Comparison of ENCODE assay signal across 8 cellular contexts in genomic region chr17:39980402-39981206, GRCh38. TPM values are rescaled to one million over a fixed set of nuclear protein-coding genes. Genes with fewer than 3 reads are reported as not detected.
DNase-seq lines count a peak whose midpoint lies in the region; ATAC-seq and TF ChIP-seq lines count a peak whose summit lies in the region.

TSS of gene PSMD3 (plus strand) at chr17:39980807. CDS start at chr17:39980971, 164 bp downstream.

- peak; percentile 95 to 99 (median 97) for DNase-seq in CD8-positive, alpha-beta T cell
- DNase-seq in HK-2 (ENCODE audit: unreplicated experiment): peak; percentile 97
- peak; percentile 99 for DNase-seq in NCI-H82 treated with DMSO at 0.1 percent for 48 hours (lab: John Stamatoyannopoulos, UW; ENCODE audit: unreplicated experiment)
- peak; percentile 99 for DNase-seq in activated CD4-positive, alpha-beta memory T cell treated with anti-CD3 and anti-CD28 coated beads for 36 hours
- peak; percentile 99 to 100 for DNase-seq in dermis microvascular lymphatic vessel endothelial cell (ENCODE audit: low read depth in 2 of 2)
- peak; percentile 98 for DNase-seq in stimulated activated CD4-positive, alpha-beta T cell treated with anti-CD3 and anti-CD28 coated beads, Interleukin-4, amount 100 ng/mL, for 24 hours

- no peaks in the 10 kb centered on the region for H3K27me3 Mint-ChIP-seq in CD8-positive, alpha-beta T cell (ENCODE audit: low read depth)
- peaks cover 6% of the 10 kb centered on the region for H3K27me3 Mint-ChIP-seq in activated CD4-positive, alpha-beta memory T cell treated with anti-CD3 and anti-CD28 coated beads for 36 hours

- CTCF ChIA-PET in CD8-positive, alpha-beta T cell (lab: Charles Lee): interaction anchor here (0.7 to 14.1 kb wide), 21 partner anchors 13 to 432 kb away, joined by 3 to 204 read pairs (median 4); partner anchors contain the start of genes GSDMA, MED24 and PNMT
- CTCF ChIA-PET in activated CD4-positive, alpha-beta memory T cell treated with anti-CD3 and anti-CD28 coated beads for 36 hours (lab: Charles Lee): interaction anchor here (0.5 to 4.8 kb wide), 39 partner anchors 9 to 587 kb away, joined by 3 to 77 read pairs (median 3); partner anchors contain the start of genes GSDMA, IKZF3, MED24 and MIEN1

- intact Hi-C loops in CD8-positive, alpha-beta T cell (cut with DNase I, micrococcal nuclease): loop anchor here (1.0 to 5.0 kb wide), 15 partner anchors 21 to 433 kb away; partner anchors contain the start of genes LRRC3C (in 2 of the 2), MIEN1 (in 2 of the 2), ORMDL3 (in 2 of the 2) and CDC6 (in 1 of the 2)
- intact Hi-C loops in activated CD4-positive, alpha-beta memory T cell treated with anti-CD3 and anti-CD28 coated beads for 36 hours (cut with micrococcal nuclease): loop anchor here (1.0 to 5.0 kb wide), 10 partner anchors 21 to 358 kb away; partner anchors contain the start of genes LRRC3C and ORMDL3

- peaks cover 33% of the 10 kb centered on the region for H3K4me1 Mint-ChIP-seq in CD8-positive, alpha-beta T cell (ENCODE audit: low read depth)
- peaks cover 30% of the 10 kb centered on the region for H3K4me1 Mint-ChIP-seq in activated CD4-positive, alpha-beta memory T cell treated with anti-CD3 and anti-CD28 coated beads for 36 hours (ENCODE audit: low read depth)

- WGBS in liver: under 1% methylated on average over 82 of the region's 82 CpGs

- TF ChIP-seq CTCF in CD8-positive, alpha-beta T cell (IDR thresholded peaks at IDR 0.05): peak; percentile 67
- peak; percentile 98 for TF ChIP-seq CTCF in liver (IDR thresholded peaks at IDR 0.05; ENCODE audit: low read depth, low read length, missing input control)

- H3K9ac ChIP-seq in liver (ENCODE audit: low read depth in 1 of 2, low read length in 2 of 2): peak within 1 kb of the TSS; percentile 76 to 92

- peak within 1 kb of the TSS; percentile 91 for H3K27ac ChIP-seq in CD8-positive, alpha-beta T cell (ENCODE audit: low read depth, low read length)
- H3K27ac ChIP-seq in liver (ENCODE audit: low read depth in 1 of 2, low read length in 2 of 2): peak within 1 kb of the TSS; percentile 85 to 86

- TF ChIP-seq RAD21 in liver (IDR thresholded peaks at IDR 0.05): peak; percentile 96 to 98

- ATAC-seq in CD8-positive, alpha-beta T cell: peak; percentile 94
- peak; percentile 93 for ATAC-seq in GM19452 (IDR thresholded peaks at IDR 0.05; ENCODE audit: unreplicated experiment)

- H3K36me3 ChIP-seq in CD8-positive, alpha-beta T cell (ENCODE audit: insufficient read depth, low read length): peaks cover 11% of the 10 kb centered on the region
- peaks cover 9 to 16% (median 13%) of the 10 kb centered on the region in 4 donors for H3K36me3 ChIP-seq in liver (ENCODE audit: control insufficient read depth in 4 of 4, insufficient read depth in 3 of 4, low read depth in 1 of 4, low read length in 3 of 4)

- peaks cover 27% of the 10 kb centered on the region for H3K36me3 Mint-ChIP-seq in CD8-positive, alpha-beta T cell
- peaks cover 17% of the 10 kb centered on the region for H3K36me3 Mint-ChIP-seq in activated CD4-positive, alpha-beta memory T cell treated with anti-CD3 and anti-CD28 coated beads for 36 hours

- POLR2A ChIA-PET in CD8-positive, alpha-beta T cell (lab: Charles Lee): interaction anchor here (0.7 to 2.5 kb wide), 23 partner anchors 17 to 519 kb away, joined by 3 to 18 read pairs (median 4); partner anchors contain the start of genes CASC3, CDK12, CSF3 and MED24
- POLR2A ChIA-PET in activated CD4-positive, alpha-beta memory T cell treated with anti-CD3 and anti-CD28 coated beads for 36 hours (lab: Charles Lee): interaction anchor here (0.5 to 1.6 kb wide), 14 partner anchors 40 to 359 kb away, joined by 3 to 6 read pairs (median 4); partner anchors contain the start of gene PGAP3

- no peaks in the 10 kb centered on the region for H3K27me3 ChIP-seq in CD8-positive, alpha-beta T cell (ENCODE audit: insufficient read depth, low read length)
- no peaks in the 10 kb centered on the region for H3K27me3 ChIP-seq in liver (ENCODE audit: control insufficient read depth in 4 of 4, insufficient read depth in 4 of 4, low read length in 3 of 4)

- H3K4me3 ChIP-seq in CD8-positive, alpha-beta T cell (ENCODE audit: low read depth, low read length): peak within 1 kb of the TSS; percentile 83
- peak within 1 kb of the TSS; percentile 85 to 99 (median 86) for H3K4me3 ChIP-seq in liver (ENCODE audit: low read depth in 1 of 3, low read length in 3 of 3)

- H3K27ac Mint-ChIP-seq in CD8-positive, alpha-beta T cell: peak within 1 kb of the TSS; percentile 97
- H3K27ac Mint-ChIP-seq in activated CD4-positive, alpha-beta memory T cell treated with anti-CD3 and anti-CD28 coated beads for 36 hours: peak within 1 kb of the TSS; percentile 88

- peaks cover 25% of the 10 kb centered on the region for H3K4me1 ChIP-seq in CD8-positive, alpha-beta T cell (ENCODE audit: insufficient read depth, low read length)
- peaks cover 0 to 23% (median 20%) of the 10 kb centered on the region in 4 donors for H3K4me1 ChIP-seq in liver (ENCODE audit: control insufficient read depth in 4 of 4, insufficient read depth in 4 of 4, low read length in 3 of 4)

- H3K4me3 Mint-ChIP-seq in CD8-positive, alpha-beta T cell: peak within 1 kb of the TSS; percentile 93
- H3K4me3 Mint-ChIP-seq in activated CD4-positive, alpha-beta memory T cell treated with anti-CD3 and anti-CD28 coated beads for 36 hours: peak within 1 kb of the TSS; percentile 95

- H3K9me3 ChIP-seq in CD8-positive, alpha-beta T cell (ENCODE audit: low read length): no peaks in the 10 kb centered on the region
- no peaks in the 10 kb centered on the region for H3K9me3 ChIP-seq in liver (ENCODE audit: control insufficient read depth in 4 of 4, low read length in 3 of 4)

- H3K9me3 Mint-ChIP-seq in CD8-positive, alpha-beta T cell: no peaks in the 10 kb centered on the region
- H3K9me3 Mint-ChIP-seq in activated CD4-positive, alpha-beta memory T cell treated with anti-CD3 and anti-CD28 coated beads for 36 hours: no peaks in the 10 kb centered on the region

TF ChIP-seq in liver, 16 proteins besides CTCF, POLR2A, EP300 and RAD21 (continues in another document):
- TF ChIP-seq YY1 (IDR thresholded peaks at IDR 0.05) (peak; percentile 94), REST (IDR thresholded peaks at IDR 0.05) (peak; percentile 91), HNF4A (conservative IDR thresholded peaks at IDR 0.05) (peak; percentile 57 to 59), MAX (IDR thresholded peaks at IDR 0.05) (peak; percentile 86), GABPA (IDR thresholded peaks at IDR 0.05 in 1 of 2, conservative IDR thresholded peaks at IDR 0.05 in 1 of 2) (peak; percentile 9 to 75), RXRA (IDR thresholded peaks at IDR 0.05) (peak; percentile 70 to 71), SP1 (IDR thresholded peaks at IDR 0.05) (peak; percentile 89), NR2F2 (IDR thresholded peaks at IDR 0.05) (peak; percentile 38), HNF4G (IDR thresholded peaks at IDR 0.05) (no peak), TAF1 (conservative IDR thresholded peaks at IDR 0.05) (peak; percentile 69)
- TF ChIP-seq, protein P1, sequence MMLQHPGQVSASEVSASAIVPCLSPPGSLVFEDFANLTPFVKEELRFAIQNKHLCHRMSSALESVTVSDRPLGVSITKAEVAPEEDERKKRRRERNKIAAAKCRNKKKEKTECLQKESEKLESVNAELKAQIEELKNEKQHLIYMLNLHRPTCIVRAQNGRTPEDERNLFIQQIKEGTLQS (IDR thresholded peaks at IDR 0.05): no peak

RNA-seq across cellular contexts. Expression of gene PSMD3, which starts in this region (rescaled TPM):
- total RNA-seq in CD8-positive, alpha-beta T cell: 10 to 100 TPM; 66.9 to 68.8 TPM
- total RNA-seq in activated CD4-positive, alpha-beta memory T cell treated with anti-CD3 and anti-CD28 coated beads for 36 hours: 100 to 1,000 TPM; 120 to 124 TPM
- 95.8 and 100 TPM in 2 replicates for total RNA-seq in dermis microvascular lymphatic vessel endothelial cell
- total RNA-seq in liver: 10 to 100 TPM; 62.3 to 80.7 TPM
- 10 to 100 TPM; 30.7 to 70.4 TPM for polyA plus RNA-seq in liver

Comparison
In these comparisons a context has a peak if more than half of its experiments do, and no peak if none do; other contexts are left out.
1. Peak in every context shown above with its lines: DNase-seq, ATAC-seq, H3K4me3 ChIP-seq and H3K27ac ChIP-seq.